15 cellular contexts compared by ENCODE assay signal in the genomic region with DNA sequence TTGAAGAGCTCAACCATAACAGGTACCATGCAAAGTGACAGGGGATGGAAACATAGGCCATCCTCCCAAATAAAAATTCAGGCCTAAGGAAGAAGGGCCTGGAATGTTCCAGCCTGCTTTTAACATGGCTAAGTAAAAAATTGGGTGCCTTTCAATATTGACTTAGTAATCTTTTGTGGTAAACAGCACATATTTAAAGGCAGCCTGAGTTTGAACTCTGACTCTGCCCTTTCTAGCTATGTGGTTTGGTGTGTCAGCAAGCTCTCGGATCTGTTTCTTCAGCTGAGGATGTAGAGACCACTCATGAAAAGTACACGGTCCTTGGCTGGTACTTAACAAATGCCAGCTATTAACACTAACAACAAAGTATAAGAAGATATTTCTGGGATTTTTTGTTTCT.
DNase-seq lines count a peak whose midpoint lies in the region; ATAC-seq, FAIRE-seq and TF ChIP-seq lines count a peak whose summit lies in the region.
"Had no signal": no experiment of that assay in that cellular context is flagged by ENCODE, and none has a peak within 500 bp of the region (broad histone marks: within the 10 kb centered on the region; RNA-seq: fewer than 3 reads in every experiment).

No MANE protein-coding gene starts in this region.

- POLR2A ChIA-PET in K562 (lab: Yijun Ruan, JAX) = interaction anchor here (0.8 to 1.0 kb wide), 2 partner anchors 15 to 103 kb away, joined by 3 read pairs; no protein-coding TSS in a partner anchor

- H3K27me3 ChIP-seq in K562 (ENCODE audit: control insufficient read depth in 2 of 2, insufficient read depth in 2 of 2, low read length in 2 of 2) (peaks cover 0 to 6% of the 10 kb centered on the region in 2 experiments; a peak in 1 of 5 replicates), left lung (no peaks in the 10 kb centered on the region)
- H3K27me3 ChIP-seq: hepatocyte, tibial artery had no signal

- H3K9me3 ChIP-seq in K562 (replicated peaks; ENCODE audit: control insufficient read depth, insufficient read depth, low read depth, low read length) (no peaks in the 10 kb centered on the region), left lung (no peaks in the 10 kb centered on the region)
- H3K9me3 ChIP-seq: tibial artery had no signal

- no peaks in the 10 kb centered on the region for H4K20me1 ChIP-seq in K562 (replicated peaks; ENCODE audit: control insufficient read depth, insufficient read depth, low read length)

- H3K9ac ChIP-seq in K562 (ENCODE audit: insufficient read depth in 1 of 2, low read depth in 2 of 2, low read length in 2 of 2) = no peak overlapping the region

- in situ Hi-C loops in K562 (cut with MboI) = no loop called here

- H3K9me1 ChIP-seq in K562 (ENCODE audit: control insufficient read depth, insufficient read depth, low read length) = no peaks in the 10 kb centered on the region

- intact Hi-C loops in K562 (cut with micrococcal nuclease) (no loop called here), left lung (cut with DNase I) (no loop called here), left colon (cut with DNase I, micrococcal nuclease) (no loop called here)

- no TSS peak for BruUV-seq in K562 (replicated peaks; lab: Mats Ljungman, UMichigan)

- TF ChIP-seq EP300 in K562 (IDR thresholded peaks at IDR 0.05; ENCODE audit: low read length) = no peak

- no peak overlapping the region for H3K4me2 ChIP-seq in K562 (ENCODE audit: insufficient read depth, low read length)
- H3K4me2 ChIP-seq: hepatocyte had no signal

- FAIRE-seq in K562 (lab: Jason Lieb, UNC) = peak; percentile 48

- 36% methylated on average over 2 of the region's 2 CpGs for WGBS in K562 (ENCODE audit: insufficient coverage, low coverage, missing lambda C conversion rate)

- no peak overlapping the region for H3K4me3 ChIP-seq in K562
- no peak overlapping the region for H3K4me3 ChIP-seq in left lung
- H3K4me3 ChIP-seq: hepatocyte, tibial artery had no signal

- H3K27ac ChIP-seq in K562 (ENCODE audit: extremely low read depth, low read depth, low read length) (no peak overlapping the region), left lung (no peak overlapping the region), substantia nigra (ENCODE audit: low read depth, low read length, poor library complexity, severe bottlenecking) (no peak overlapping the region)
- H3K27ac ChIP-seq: hepatocyte had no signal

- TF ChIP-seq POLR2A in K562 (conservative IDR thresholded peaks at IDR 0.05) = no peak

- 0 out of 5 replicates have a peak, but pooled peaks cover 0 to 3% of the 10 kb centered on the region in 2 experiments for H3K4me1 ChIP-seq in K562 (replicated peaks in 1 of 2; ENCODE audit: control insufficient read depth in 2 of 2, insufficient read depth in 2 of 2, low read length in 2 of 2)
- H3K4me1 ChIP-seq in left lung = no peaks in the 10 kb centered on the region

- no peaks in the 10 kb centered on the region for H3K79me2 ChIP-seq in K562 (ENCODE audit: control insufficient read depth, insufficient read depth, low read length)
- H3K79me2 ChIP-seq: hepatocyte had no signal

- no peak for TF ChIP-seq CTCF in K562 (IDR thresholded peaks at IDR 0.05 in 2 of 3, conservative IDR thresholded peaks at IDR 0.05 in 1 of 3; ENCODE audit: insufficient read depth in 2 of 3, low read depth in 1 of 3, low read length in 3 of 3)
- no peak for TF ChIP-seq CTCF in left lung (IDR thresholded peaks at IDR 0.05)

- DNase-seq in HS-5 (ENCODE audit: low read depth) (peak; percentile 93), K562 (ENCODE audit: extremely low read depth in 1 of 4, low spot score in 3 of 4) (no peak), left lung (no peak), substantia nigra (lab: John Stamatoyannopoulos, UW) (no peak), left colon (no peak), SIG-M5 treated with dmso at 0.1 percent for 504 hours (lab: John Stamatoyannopoulos, UW; ENCODE audit: unreplicated experiment) (no peak)
- DNase-seq in NK-92 treated with Interleukin-12 subunit alpha and Interleukin-12 subunit beta, amount 100 ng/mL, for 24 hours (lab: John Stamatoyannopoulos, UW) = no peak
- DNase-seq: activated CD4-positive, CD25-positive, alpha-beta regulatory T cell; amygdala; DMS79; NCI-H1694; Right ventricle myocardium superior; tibial artery had no signal

- H3K36me3 ChIP-seq in K562 (ENCODE audit: control insufficient read depth, insufficient read depth, low read length) (no peaks in the 10 kb centered on the region), left lung (peaks cover 0 to 51% of the 10 kb centered on the region in 2 donors)

- no peak overlapping the region for H2AFZ ChIP-seq in K562 (ENCODE audit: low read depth, low read length)
- H2AFZ ChIP-seq: hepatocyte had no signal

- no peak for TF ChIP-seq RAD21 in K562 (CRISPR knock-in tag; conservative IDR thresholded peaks at IDR 0.05 in 1 of 2, IDR thresholded peaks at IDR 0.05 in 1 of 2)

- CTCF ChIA-PET in K562 (lab: Yijun Ruan, JAX; ENCODE audit: low intra/inter-chr PET ratio) = no interaction called here

- no peak for ATAC-seq in K562
- peak; percentile 81 for ATAC-seq in left lung
- no peak for ATAC-seq in left colon
- ATAC-seq: activated T-helper 17 cell treated with anti-CD3 and anti-CD28 coated beads, Interleukin-2, amount 50 U/mL, for 72 hours had no signal

TF ChIP-seq in K562, 482 proteins besides CTCF, POLR2A, EP300 and RAD21:
- TF ChIP-seq CEBPG (CRISPR knock-in tag; IDR thresholded peaks at IDR 0.05) = no peak
- TF ChIP-seq CEBPG (tag; conservative IDR thresholded peaks at IDR 0.05 in 1 of 2, IDR thresholded peaks at IDR 0.05 in 1 of 2) = 0 out of 4 replicates have a peak, but pooled peaks of 1 of the 2 experiments have one; percentile 3
- no peak for TF ChIP-seq RBM14 (IDR thresholded peaks at IDR 0.05; ENCODE audit: borderline replicate concordance, insufficient read depth, low read depth, low read length)
- peak in 1 of 2 experiments; percentile 86; a peak in 1 of 4 replicates for TF ChIP-seq FOXA3 (CRISPR knock-in tag; conservative IDR thresholded peaks at IDR 0.05 in 1 of 2, IDR thresholded peaks at IDR 0.05 in 1 of 2)
